ENCODE assay signal across 14 cellular contexts in genomic region chr3:36525115-36525711, GRCh38.
DNase-seq lines count a peak whose midpoint lies in the region; ATAC-seq and TF ChIP-seq lines count a peak whose summit lies in the region.
"Had no signal": no experiment of that assay in that cellular context is flagged by ENCODE, and none has a peak within 500 bp of the region (broad histone marks: within the 10 kb centered on the region; RNA-seq: fewer than 3 reads in every experiment).

No MANE protein-coding gene starts in this region.

- no peak overlapping the region for H3T11ph ChIP-seq in H9 (ENCODE audit: low read length)

- H4K91ac ChIP-seq in H9 (ENCODE audit: insufficient read length, low read depth, low read length) = no peak overlapping the region

- H3K27me3 ChIP-seq in ACC112 (ENCODE audit: insufficient read depth, low read length) (no peaks in the 10 kb centered on the region), brain microvascular endothelial cell (replicated peaks) (no peaks in the 10 kb centered on the region), H9 (ENCODE audit: insufficient read depth, low read length) (no peaks in the 10 kb centered on the region)
- H3K27me3 ChIP-seq: upper lobe of left lung had no signal

- no peaks in the 10 kb centered on the region for H3K9me3 ChIP-seq in H9 (ENCODE audit: control insufficient read depth, low read depth, low read length)
- H3K9me3 ChIP-seq: upper lobe of left lung had no signal

- ATAC-seq in HG02759 (IDR thresholded peaks at IDR 0.05; ENCODE audit: unreplicated experiment) = no peak

- H3K27ac ChIP-seq in ACC112 (ENCODE audit: low read depth, low read length) = peak overlapping the region; percentile 84
- H3K27ac ChIP-seq in brain microvascular endothelial cell = peak overlapping the region; percentile 60
- no peak overlapping the region for H3K27ac ChIP-seq in H9 (ENCODE audit: insufficient read length, low read depth, low read length)
- H3K27ac ChIP-seq: upper lobe of left lung had no signal

- no peak overlapping the region for H2AK5ac ChIP-seq in H9 (ENCODE audit: insufficient read length, low read length)

- H3K9me3 Mint-ChIP-seq in H9 = no peaks in the 10 kb centered on the region
- H3K9me3 Mint-ChIP-seq: IgD-negative memory B cell, naive B cell had no signal

- H2BK20ac ChIP-seq in H9 (ENCODE audit: low read depth, low read length, poor library complexity, severe bottlenecking) = no peak overlapping the region

- H3K56ac ChIP-seq in H9 (ENCODE audit: insufficient read length, low read depth, low read length) = no peak overlapping the region

- peak overlapping the region in 1 of 3 experiments; percentile 87; a peak in 1 of 7 replicates for H3K27ac Mint-ChIP-seq in H9
- H3K27ac Mint-ChIP-seq: IgD-negative memory B cell had no signal

- 0 out of 2 replicates have a peak, but pooled peaks cover 7% of the 10 kb centered on the region for H3K36me3 ChIP-seq in ACC112 (ENCODE audit: insufficient read depth, low read length)
- H3K36me3 ChIP-seq in brain microvascular endothelial cell (replicated peaks) = no peaks in the 10 kb centered on the region
- H3K36me3 ChIP-seq: upper lobe of left lung had no signal

- no peak overlapping the region for H3K9ac ChIP-seq in H9 (ENCODE audit: extremely low read depth, insufficient read length, low read length)

- H3K79me2 ChIP-seq in ACC112 (ENCODE audit: control insufficient read depth, insufficient read depth, low read length, unreplicated experiment) (no peaks in the 10 kb centered on the region), H9 (ENCODE audit: insufficient read depth, low read length) (no peaks in the 10 kb centered on the region)

- no peak overlapping the region for H2BK12ac ChIP-seq in H9 (ENCODE audit: insufficient read length, low read depth, low read length)

- H3K14ac ChIP-seq in H9 (ENCODE audit: insufficient read depth, low read length) = no peak overlapping the region

- H2BK15ac ChIP-seq in H9 (ENCODE audit: low read depth, low read length) = no peak overlapping the region

- DNase-seq in HS-27A (ENCODE audit: low read depth) = peak; percentile 20
- peak; percentile 70 for DNase-seq in brain microvascular endothelial cell
- DNase-seq in iris pigment epithelial cell (ENCODE audit: low read depth) = peak; percentile 15
- no peak for DNase-seq in activated naive CD4-positive, alpha-beta T cell treated with Interleukin-2 at 50 U/mL for 16 hours
- no peak for DNase-seq in iPS-NIHi11 (ENCODE audit: low spot score)
- DNase-seq in H9 = no peak
- DNase-seq: activated naive CD4-positive, alpha-beta T cell treated with anti-CD3 and anti-CD28 coated beads, Interleukin-2, amount 50 U/mL, for 16 hours; GDM1; naive B cell; NCI-H1694 treated with DMSO at 0.1 percent for 48 hours; upper lobe of left lung had no signal

- H3K18ac ChIP-seq in H9 (ENCODE audit: insufficient read length, low read depth, low read length) = no peak overlapping the region

- H4K5ac ChIP-seq in H9 (ENCODE audit: insufficient read length, low read depth, low read length) = no peak overlapping the region

- H4K8ac ChIP-seq in H9 (replicated peaks; ENCODE audit: insufficient read length, low read depth, low read length) = no peak overlapping the region

- TF ChIP-seq CTCF in brain microvascular endothelial cell (IDR thresholded peaks at IDR 0.05; ENCODE audit: low read depth, low read length, missing control alignments) = no peak
- TF ChIP-seq CTCF in H9 (conservative IDR thresholded peaks at IDR 0.05) = no peak

- H3K4me3 ChIP-seq in ACC112 (ENCODE audit: low read depth, low read length) (no peak overlapping the region; the same call in 1 of the 2 replicates), brain microvascular endothelial cell (ENCODE audit: low read depth, low read length) (no peak overlapping the region)
- H3K4me3 ChIP-seq: upper lobe of left lung had no signal

- no peak overlapping the region for H3K4me3 Mint-ChIP-seq in H9
- H3K4me3 Mint-ChIP-seq: IgD-negative memory B cell, naive B cell had no signal

- H3K36me3 Mint-ChIP-seq in H9 (ENCODE audit: insufficient read depth in 1 of 3, low read depth in 3 of 3) = no peaks in the 10 kb centered on the region
- H3K36me3 Mint-ChIP-seq: IgD-negative memory B cell, naive B cell had no signal

- H3K23ac ChIP-seq in H9 (ENCODE audit: insufficient read length, low read depth, low read length) = no peak overlapping the region

- H2AFZ ChIP-seq in ACC112 (ENCODE audit: low read length, unreplicated experiment) (no peak overlapping the region), H9 (ENCODE audit: low read length) (no peak overlapping the region)

- H3K4me1 ChIP-seq in ACC112 (ENCODE audit: control insufficient read depth, insufficient read depth, low read length, unreplicated experiment) (peaks cover 10% of the 10 kb centered on the region), H9 (ENCODE audit: insufficient read depth, low read length) (no peaks in the 10 kb centered on the region)
- H3K4me1 ChIP-seq: upper lobe of left lung had no signal

- H3K4me2 ChIP-seq in H9 (ENCODE audit: insufficient read depth, insufficient read length, low read length) = no peak overlapping the region

- H3K4me1 Mint-ChIP-seq in H9 = peaks cover 9 to 10% of the 10 kb centered on the region in 2 experiments
- H3K4me1 Mint-ChIP-seq: IgD-negative memory B cell, naive B cell had no signal

- no peak overlapping the region for H2BK5ac ChIP-seq in H9 (ENCODE audit: insufficient read length, low read length)

- no peaks in the 10 kb centered on the region for H3K79me1 ChIP-seq in H9 (ENCODE audit: insufficient read depth, low read depth, low read length, poor library complexity, severe bottlenecking)

- H3K23me2 ChIP-seq in H9 (ENCODE audit: insufficient read length, low read depth, low read length, poor library complexity, severe bottlenecking) = no peaks in the 10 kb centered on the region

- no peak overlapping the region for H3K4ac ChIP-seq in H9 (ENCODE audit: low read depth, low read length)

- no peaks in the 10 kb centered on the region for H4K20me1 ChIP-seq in H9 (ENCODE audit: control insufficient read depth, insufficient read depth, insufficient read length)

- H3K27me3 Mint-ChIP-seq in H9 (ENCODE audit: low read depth) = no peaks in the 10 kb centered on the region

- in situ Hi-C loops in brain microvascular endothelial cell (cut with HindIII; ENCODE audit: low pct_ligation_motif_present, low sequenced_read_pairs) = no loop called here

- H2BK120ac ChIP-seq in H9 (ENCODE audit: low read depth, low read length, poor library complexity, severe bottlenecking) = no peak overlapping the region

- no CpG with 5 or more reads among the region's 1 CpG for WGBS in H9 (ENCODE audit: extremely low coverage, insufficient read length, low lambda C conversion rate)

Comparison
In these comparisons a context has a peak if more than half of its experiments do, and no peak if none do; other contexts are left out.
1. DNase-seq: peak in HS-27A (single experiment), brain microvascular endothelial cell (single experiment) and iris pigment epithelial cell (single experiment); none in activated naive CD4-positive, alpha-beta T cell treated with Interleukin-2 at 50 U/mL for 16 hours (single experiment), iPS-NIHi11 (single experiment) and H9 (single experiment).